In the genomic region with DNA sequence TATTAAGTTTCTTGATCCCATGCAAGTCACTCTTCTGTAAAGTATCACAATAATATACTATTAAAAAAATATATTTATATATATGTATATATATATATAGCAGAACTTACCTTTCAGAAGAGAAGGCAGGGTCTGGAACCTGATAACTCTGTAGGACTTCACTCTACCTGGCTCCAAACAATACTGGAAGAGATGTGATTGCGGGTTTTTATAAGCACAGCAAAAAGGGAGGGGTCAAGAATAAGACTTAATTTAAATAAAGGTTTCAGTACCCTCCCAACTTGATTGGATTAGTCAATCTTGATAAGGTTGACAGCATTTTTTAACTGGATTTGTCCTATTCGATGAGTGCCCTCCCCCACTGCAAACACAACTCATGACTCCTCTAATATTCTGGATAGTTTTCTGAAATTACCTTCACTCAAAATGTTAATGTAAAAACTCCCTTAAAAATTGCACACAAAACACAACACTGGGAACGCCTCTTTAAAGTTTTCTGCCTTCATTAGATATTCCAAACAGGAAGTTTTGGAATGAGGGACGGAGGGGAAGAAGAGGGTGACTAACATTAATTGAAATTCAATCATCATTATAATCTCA, we compare ENCODE assay signal across 13 cellular contexts. TPM values are rescaled to one million over a fixed set of nuclear protein-coding genes. Genes with fewer than 3 reads are reported as not detected.
A peak's percentile ranks its signal among the peaks of the same experiment; 100 is the strongest.
DNase-seq lines count a peak whose midpoint lies in the region; ATAC-seq lines count a peak whose summit lies in the region.
"Had no signal": no experiment of that assay in that cellular context is flagged by ENCODE, and none has a peak within 500 bp of the region (broad histone marks: within the 10 kb centered on the region; RNA-seq: fewer than 3 reads in every experiment).

No MANE protein-coding gene starts in this region.

- H3K4me3 Mint-ChIP-seq in activated naive CD8-positive, alpha-beta T cell = no peak overlapping the region
- H3K4me3 Mint-ChIP-seq in activated naive CD8-positive, alpha-beta T cell treated with anti-CD3 and anti-CD28 coated beads, Interleukin-2, amount 50 U/mL, for 24 hours = no peak overlapping the region
- peak overlapping the region; percentile 45 for H3K4me3 Mint-ChIP-seq in activated T-helper 1 cell treated with anti-CD3 and anti-CD28 coated beads, Interleukin-12 subunit alpha, Interleukin-12 subunit beta, Interleukin-2, Interleukin-4 antibody, amounts not matched to agents 30 ng/mL and 10 ng/mL and 1 ng/mL, durations not matched to agents 14 hours and 24 hours and 36 hours

- DNase-seq in activated naive CD8-positive, alpha-beta T cell treated with anti-CD3 and anti-CD28 coated beads, Interleukin-2, amount 50 U/mL, for 24 hours = no peak
- no peak for DNase-seq in activated T-helper 1 cell treated with anti-CD3 and anti-CD28 coated beads, Interleukin-12 subunit alpha, Interleukin-12 subunit beta, Interleukin-2, Interleukin-4 antibody, amounts not matched to agents 30 ng/mL and 10 ng/mL and 1 ng/mL, durations not matched to agents 14 hours and 24 hours and 36 hours (ENCODE audit: low spot score)
- DNase-seq in medulla oblongata (ENCODE audit: extremely low spot score) (peak; percentile 1), ureter (ENCODE audit: low spot score) (peak; percentile 24), SKM-1 treated with dmso at 0.1 percent for 144 hours (lab: John Stamatoyannopoulos, UW; ENCODE audit: unreplicated experiment) (no peak), aorta (no peak), NCI-H524 (lab: John Stamatoyannopoulos, UW) (no peak)
- DNase-seq: activated CD4-positive, CD25-positive, alpha-beta regulatory T cell treated with anti-CD3 and anti-CD28 coated beads, Interleukin-2, amount 50 U/mL, for 72 hours; NCI-H2081; stimulated activated CD4-positive, alpha-beta T cell treated with anti-CD3 and anti-CD28 coated beads, Interleukin-2, amount 100 ng/mL, for 48 hours had no signal

- no peaks in the 10 kb centered on the region for H3K36me3 ChIP-seq in aorta (ENCODE audit: control insufficient read depth in 1 of 2, insufficient read depth in 2 of 2, low read length in 1 of 2)
- H3K36me3 ChIP-seq: BLaER1, neutrophil had no signal

- no peak overlapping the region for H3K4me3 ChIP-seq in aorta (ENCODE audit: low read length in 2 of 2)
- H3K4me3 ChIP-seq: BLaER1 had no signal

- intact Hi-C loops in activated T-helper 1 cell treated with anti-CD3 and anti-CD28 coated beads, Interleukin-12 subunit alpha, Interleukin-12 subunit beta, Interleukin-2, Interleukin-4 antibody, amounts not matched to agents 30 ng/mL and 10 ng/mL and 1 ng/mL, durations not matched to agents 14 hours and 24 hours and 36 hours (cut with micrococcal nuclease) = no loop called here
- intact Hi-C loops in aorta (cut with DNase I) = no loop called here

- H3K9me3 ChIP-seq in aorta (ENCODE audit: control insufficient read depth, low read length) = no peaks in the 10 kb centered on the region
- H3K9me3 ChIP-seq: BLaER1, neutrophil had no signal

- ATAC-seq in activated naive CD8-positive, alpha-beta T cell treated with anti-CD3 and anti-CD28 coated beads, Interleukin-2, amount 50 U/mL, for 24 hours = no peak
- ATAC-seq in aorta (ENCODE audit: low FRiP score) = no peak

- H3K27me3 ChIP-seq in aorta (ENCODE audit: control insufficient read depth in 1 of 2, insufficient read depth in 2 of 2, low read length in 1 of 2) = no peaks in the 10 kb centered on the region
- H3K27me3 ChIP-seq: BLaER1, neutrophil had no signal

- peak overlapping the region; percentile 87 for H3K27ac Mint-ChIP-seq in activated naive CD8-positive, alpha-beta T cell
- H3K27ac Mint-ChIP-seq in activated naive CD8-positive, alpha-beta T cell treated with anti-CD3 and anti-CD28 coated beads, Interleukin-2, amount 50 U/mL, for 24 hours = no peak overlapping the region
- H3K27ac Mint-ChIP-seq in activated T-helper 1 cell treated with anti-CD3 and anti-CD28 coated beads, Interleukin-12 subunit alpha, Interleukin-12 subunit beta, Interleukin-2, Interleukin-4 antibody, amounts not matched to agents 30 ng/mL and 10 ng/mL and 1 ng/mL, durations not matched to agents 14 hours and 24 hours and 36 hours = peak overlapping the region; percentile 70

- H3K27ac ChIP-seq in aorta (ENCODE audit: low read depth in 1 of 2, low read length in 2 of 2) = no peak overlapping the region
- H3K27ac ChIP-seq: BLaER1 had no signal

- peaks cover 8% of the 10 kb centered on the region for H3K36me3 Mint-ChIP-seq in activated naive CD8-positive, alpha-beta T cell
- H3K36me3 Mint-ChIP-seq in activated naive CD8-positive, alpha-beta T cell treated with anti-CD3 and anti-CD28 coated beads, Interleukin-2, amount 50 U/mL, for 24 hours (ENCODE audit: low read depth) = no peaks in the 10 kb centered on the region
- H3K36me3 Mint-ChIP-seq in activated T-helper 1 cell treated with anti-CD3 and anti-CD28 coated beads, Interleukin-12 subunit alpha, Interleukin-12 subunit beta, Interleukin-2, Interleukin-4 antibody, amounts not matched to agents 30 ng/mL and 10 ng/mL and 1 ng/mL, durations not matched to agents 14 hours and 24 hours and 36 hours (ENCODE audit: low read depth) = peaks cover 19% of the 10 kb centered on the region

- H3K4me1 Mint-ChIP-seq in activated naive CD8-positive, alpha-beta T cell (ENCODE audit: low read depth) = peaks cover 62% of the 10 kb centered on the region
- H3K4me1 Mint-ChIP-seq in activated naive CD8-positive, alpha-beta T cell treated with anti-CD3 and anti-CD28 coated beads, Interleukin-2, amount 50 U/mL, for 24 hours = peaks cover 55% of the 10 kb centered on the region
- H3K4me1 Mint-ChIP-seq in activated T-helper 1 cell treated with anti-CD3 and anti-CD28 coated beads, Interleukin-12 subunit alpha, Interleukin-12 subunit beta, Interleukin-2, Interleukin-4 antibody, amounts not matched to agents 30 ng/mL and 10 ng/mL and 1 ng/mL, durations not matched to agents 14 hours and 24 hours and 36 hours (ENCODE audit: low read depth) = peaks cover 65% of the 10 kb centered on the region

- no peaks in the 10 kb centered on the region for H3K27me3 Mint-ChIP-seq in activated naive CD8-positive, alpha-beta T cell
- H3K27me3 Mint-ChIP-seq in activated naive CD8-positive, alpha-beta T cell treated with anti-CD3 and anti-CD28 coated beads, Interleukin-2, amount 50 U/mL, for 24 hours = no peaks in the 10 kb centered on the region
- no peaks in the 10 kb centered on the region for H3K27me3 Mint-ChIP-seq in activated T-helper 1 cell treated with anti-CD3 and anti-CD28 coated beads, Interleukin-12 subunit alpha, Interleukin-12 subunit beta, Interleukin-2, Interleukin-4 antibody, amounts not matched to agents 30 ng/mL and 10 ng/mL and 1 ng/mL, durations not matched to agents 14 hours and 24 hours and 36 hours (ENCODE audit: insufficient read depth)

- no peaks in the 10 kb centered on the region for H3K9me3 Mint-ChIP-seq in activated naive CD8-positive, alpha-beta T cell (ENCODE audit: low read depth)
- no peaks in the 10 kb centered on the region for H3K9me3 Mint-ChIP-seq in activated naive CD8-positive, alpha-beta T cell treated with anti-CD3 and anti-CD28 coated beads, Interleukin-2, amount 50 U/mL, for 24 hours
- H3K9me3 Mint-ChIP-seq in activated T-helper 1 cell treated with anti-CD3 and anti-CD28 coated beads, Interleukin-12 subunit alpha, Interleukin-12 subunit beta, Interleukin-2, Interleukin-4 antibody, amounts not matched to agents 30 ng/mL and 10 ng/mL and 1 ng/mL, durations not matched to agents 14 hours and 24 hours and 36 hours = no peaks in the 10 kb centered on the region

- 81 to 85% methylated on average over 4 of the region's 4 CpGs for WGBS in aorta, 2 donors

- no peaks in the 10 kb centered on the region for H3K4me1 ChIP-seq in aorta (ENCODE audit: control insufficient read depth in 1 of 2, insufficient read depth in 2 of 2, low read length in 2 of 2)

RNA-seq across cellular contexts. Expression of a gene that starts 4.0 kb away (rescaled TPM):
- 57.5 and 64.5 TPM in 2 replicates for total RNA-seq in activated T-helper 1 cell treated with anti-CD3 and anti-CD28 coated beads, Interleukin-12 subunit alpha, Interleukin-12 subunit beta, Interleukin-2, Interleukin-4 antibody, amounts not matched to agents 30 ng/mL and 10 ng/mL and 1 ng/mL, durations not matched to agents 14 hours and 24 hours and 36 hours
- total RNA-seq in ureter (80.7 TPM), aorta (10 to 100 TPM; 26.5 to 30.9 TPM)
- polyA plus RNA-seq in aorta = 1 to 10 TPM; 3.4 to 4.0 TPM

Comparison
In these comparisons a context has a peak if more than half of its experiments do, and no peak if none do; other contexts are left out.
1. DNase-seq: peak in medulla oblongata (single experiment) and ureter (single experiment); none in activated naive CD8-positive, alpha-beta T cell treated with anti-CD3 and anti-CD28 coated beads, Interleukin-2, amount 50 U/mL, for 24 hours (single experiment), activated T-helper 1 cell treated with anti-CD3 and anti-CD28 coated beads, Interleukin-12 subunit alpha, Interleukin-12 subunit beta, Interleukin-2, Interleukin-4 antibody, amounts not matched to agents 30 ng/mL and 10 ng/mL and 1 ng/mL, durations not matched to agents 14 hours and 24 hours and 36 hours (single experiment), SKM-1 treated with dmso at 0.1 percent for 144 hours (single experiment), aorta (0 of 2) and NCI-H524 (0 of 2).